ENCODE assay signal across 8 cellular contexts in the genomic region with DNA sequence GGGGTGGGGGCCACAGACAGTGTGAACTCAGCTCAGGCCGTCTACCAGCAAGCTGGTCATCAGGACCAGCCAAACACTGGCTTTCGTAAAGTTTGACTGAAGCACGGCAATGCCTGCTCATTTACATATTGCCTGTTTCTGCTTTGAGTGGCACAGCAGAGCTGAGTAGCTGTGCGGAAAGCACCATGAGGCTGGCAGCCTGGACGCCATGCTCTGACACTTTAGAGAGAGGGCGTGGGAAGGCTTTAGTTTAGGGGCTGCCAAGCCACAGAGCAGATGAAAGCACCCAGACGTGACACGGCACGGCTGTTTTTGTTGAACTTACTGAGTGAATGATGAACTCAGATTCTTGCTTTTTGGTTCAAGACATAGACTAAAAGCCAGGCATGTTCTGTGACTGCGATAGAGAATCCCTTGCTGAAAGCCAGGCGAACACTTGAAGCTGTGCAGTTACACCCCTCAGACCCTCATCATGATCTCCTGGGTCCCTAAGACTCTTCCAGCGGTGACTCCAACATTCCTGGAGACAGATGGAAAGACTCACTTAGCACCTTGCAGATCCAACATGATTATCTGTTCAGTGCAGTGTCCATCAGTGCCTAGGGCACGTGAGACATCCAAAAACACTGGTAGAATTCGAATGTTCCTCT.
DNase-seq lines count a peak whose midpoint lies in the region; ATAC-seq, FAIRE-seq and TF ChIP-seq lines count a peak whose summit lies in the region.

No MANE protein-coding gene starts in this region.

- no peaks in the 10 kb centered on the region for H3K27me3 ChIP-seq in OCI-LY1 (ENCODE audit: insufficient read depth, low read length)

- no peak overlapping the region for H2AFZ ChIP-seq in OCI-LY1 (ENCODE audit: low read length)

- H3K27ac ChIP-seq in OCI-LY1 (ENCODE audit: low read depth, low read length, poor library complexity, severe bottlenecking) = peak overlapping the region; percentile 100

- H3K4me3 ChIP-seq in OCI-LY1 (ENCODE audit: low read depth, low read length, poor library complexity, severe bottlenecking) = peak overlapping the region; percentile 13

- no peaks in the 10 kb centered on the region for H3K9me2 ChIP-seq in OCI-LY1 (ENCODE audit: low read depth, low read length)

- peaks cover 31% of the 10 kb centered on the region for H3K36me3 Mint-ChIP-seq in HFFc6 (ENCODE audit: low read depth)

- peak; percentile 90 for FAIRE-seq in GM18507 (lab: Jason Lieb, UNC)

- peaks cover 78% of the 10 kb centered on the region for H3K4me1 ChIP-seq in OCI-LY1 (ENCODE audit: insufficient read depth, low read length, severe bottlenecking)

- no peaks in the 10 kb centered on the region for H3K9me3 Mint-ChIP-seq in HFFc6

- peaks cover 23% of the 10 kb centered on the region for H3K4me1 Mint-ChIP-seq in HFFc6 (ENCODE audit: low read depth)

- peak; percentile 53 for DNase-seq in GM18507 (ENCODE audit: extremely low spot score, insufficient read length, low read depth)
- DNase-seq in kidney glomerular epithelial cell (lab: John Stamatoyannopoulos, UW) = peak; percentile 44
- DNase-seq in HFFc6 = no peak
- DNase-seq in Ammon's horn (ENCODE audit: low spot score) = no peak
- DNase-seq in NCI-H82 treated with DMSO at 0.1 percent for 48 hours (lab: John Stamatoyannopoulos, UW; ENCODE audit: unreplicated experiment) = no peak
- DNase-seq in central memory CD4-positive, alpha-beta T cell = no peak

- no peaks in the 10 kb centered on the region for H3K9me3 ChIP-seq in OCI-LY1 (ENCODE audit: low read length)

- peaks cover 54% of the 10 kb centered on the region; the same call in 1 of the 2 replicates for H3K36me3 ChIP-seq in OCI-LY1 (ENCODE audit: insufficient read depth, low read length)

- peaks cover 7% of the 10 kb centered on the region for H3K27me3 Mint-ChIP-seq in HFFc6 (ENCODE audit: insufficient read depth)

- H3K27ac Mint-ChIP-seq in HFFc6 = no peak overlapping the region

- H4K20me1 ChIP-seq in OCI-LY1 (ENCODE audit: insufficient read depth, low read length) = no peaks in the 10 kb centered on the region

- H3K9ac ChIP-seq in OCI-LY1 (ENCODE audit: low read length) = peak overlapping the region; percentile 87

- no peak overlapping the region for H3K4me3 Mint-ChIP-seq in HFFc6

- H3F3A ChIP-seq in OCI-LY1 (ENCODE audit: insufficient read depth, low read length) = peaks cover 13% of the 10 kb centered on the region

- peak; percentile 97 for ATAC-seq in GM21717 (IDR thresholded peaks at IDR 0.05; ENCODE audit: unreplicated experiment)

- H3K4me2 ChIP-seq in OCI-LY1 (ENCODE audit: low read length) = peak overlapping the region; percentile 69

- H3K79me2 ChIP-seq in OCI-LY1 (ENCODE audit: insufficient read depth, low read length) = no peaks in the 10 kb centered on the region

- TF ChIP-seq CTCF in OCI-LY1 (IDR thresholded peaks at IDR 0.05; ENCODE audit: low read length) (no peak), HFFc6 (IDR thresholded peaks at IDR 0.05) (no peak)

Comparison
In these comparisons a context has a peak if more than half of its experiments do, and no peak if none do; other contexts are left out.
1. DNase-seq: peak in GM18507 (single experiment) and kidney glomerular epithelial cell (single experiment); none in HFFc6 (single experiment), Ammon's horn (single experiment), NCI-H82 treated with DMSO at 0.1 percent for 48 hours (single experiment) and central memory CD4-positive, alpha-beta T cell (single experiment).